ENCODE assay signal across 28 cellular contexts in the genomic region with DNA sequence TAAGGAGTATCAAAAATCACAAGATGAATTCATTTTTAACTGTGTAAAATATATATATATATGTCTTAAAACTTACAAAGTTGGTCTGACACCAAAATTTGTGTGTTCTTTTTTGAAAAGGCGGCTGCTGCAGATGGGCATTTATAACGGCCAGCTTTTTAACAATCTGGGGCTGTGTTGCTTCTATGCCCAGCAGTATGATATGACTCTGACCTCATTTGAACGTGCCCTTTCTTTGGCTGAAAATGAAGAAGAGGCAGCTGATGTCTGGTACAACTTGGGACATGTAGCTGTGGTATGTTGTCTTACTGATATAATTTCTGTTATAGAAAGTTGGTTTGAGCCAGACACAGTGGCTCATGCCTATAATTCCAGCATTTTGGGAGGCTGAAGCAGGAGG.
"Had no signal": no experiment of that assay in that cellular context is flagged by ENCODE, and none has a peak within 500 bp of the region (broad histone marks: within the 10 kb centered on the region; RNA-seq: fewer than 3 reads in every experiment).

No MANE protein-coding gene starts in this region.

- H3K9me3 ChIP-seq: esophagus muscularis mucosa, gastroesophageal sphincter, mucosa of descending colon, neutrophil, pancreas, right atrium auricular region, testis, tibial artery, upper lobe of left lung had no signal

- H3K4me1 ChIP-seq: esophagus muscularis mucosa, foreskin keratinocyte, gastroesophageal sphincter, pancreas, right atrium auricular region, testis, tibial artery, upper lobe of left lung had no signal

- H3K4me3 Mint-ChIP-seq: endodermal cell; mesothelial cell of epicardium; naive B cell; natural killer cell treated with Interleukin-12 subunit alpha and Interleukin-12 subunit beta and Interleukin-15 and Interleukin-18, amount 100 ng/mL, for 72 hours; neural crest cell; stimulated activated naive CD8-positive, alpha-beta T cell treated with anti-CD3 and anti-CD28 coated beads, Interleukin-15, amount 100 ng/mL, for 72 hours had no signal

- H3K9me3 Mint-ChIP-seq: endodermal cell; mesothelial cell of epicardium; naive B cell; natural killer cell treated with Interleukin-12 subunit alpha and Interleukin-12 subunit beta and Interleukin-15 and Interleukin-18, amount 100 ng/mL, for 72 hours; neural crest cell; stimulated activated naive CD8-positive, alpha-beta T cell treated with anti-CD3 and anti-CD28 coated beads, Interleukin-15, amount 100 ng/mL, for 72 hours had no signal

- H3K27ac Mint-ChIP-seq: endodermal cell; mesothelial cell of epicardium; natural killer cell treated with Interleukin-12 subunit alpha and Interleukin-12 subunit beta and Interleukin-15 and Interleukin-18, amount 100 ng/mL, for 72 hours; progenitor cell of endocrine pancreas; stimulated activated naive CD8-positive, alpha-beta T cell treated with anti-CD3 and anti-CD28 coated beads, Interleukin-15, amount 100 ng/mL, for 72 hours had no signal

- H3K4me2 ChIP-seq: smooth muscle cell had no signal

- H3K27ac ChIP-seq: epithelial cell of prostate, esophagus muscularis mucosa, foreskin keratinocyte, gastroesophageal sphincter, neutrophil, pancreas, right atrium auricular region, testis, tibial artery, upper lobe of left lung had no signal

- H3K36me3 Mint-ChIP-seq: natural killer cell treated with Interleukin-12 subunit alpha and Interleukin-12 subunit beta and Interleukin-15 and Interleukin-18, amount 100 ng/mL, for 72 hours had no signal

- H3K4me1 Mint-ChIP-seq: endodermal cell; mesothelial cell of epicardium; naive B cell; stimulated activated naive CD8-positive, alpha-beta T cell treated with anti-CD3 and anti-CD28 coated beads, Interleukin-15, amount 100 ng/mL, for 72 hours had no signal

- H3K27me3 ChIP-seq: esophagus muscularis mucosa, foreskin keratinocyte, gastroesophageal sphincter, neutrophil, pancreas, right atrium auricular region, testis, tibial artery, upper lobe of left lung had no signal

- H3K27me3 Mint-ChIP-seq: naive B cell; natural killer cell treated with Interleukin-12 subunit alpha and Interleukin-12 subunit beta and Interleukin-15 and Interleukin-18, amount 100 ng/mL, for 72 hours; progenitor cell of endocrine pancreas; stimulated activated naive CD8-positive, alpha-beta T cell treated with anti-CD3 and anti-CD28 coated beads, Interleukin-15, amount 100 ng/mL, for 72 hours had no signal

- DNase-seq: cerebellar nuclear complex; effector CD8-positive, alpha-beta T cell; endodermal cell; foreskin keratinocyte; mesenchymal stem cell; mucosa of descending colon; naive B cell; pancreas; stimulated activated CD4-positive, alpha-beta T cell treated with anti-CD3 and anti-CD28 coated beads, Interleukin-12 subunit alpha, Interleukin-12 subunit beta, amount 100 ng/mL, for 4 hours; stimulated activated CD4-positive, alpha-beta T cell treated with anti-CD3 and anti-CD28 coated beads, Interleukin-1b, Interleukin-23, amount 100 ng/mL, for 48 hours; stimulated activated CD4-positive, alpha-beta T cell treated with anti-CD3 and anti-CD28 coated beads, Interleukin-4, amount 100 ng/mL, for 1 hour; stimulated activated CD8-positive, alpha-beta memory T cell treated with anti-CD3 and anti-CD28 coated beads, Interleukin-4, amount 100 ng/mL, for 48 hours; stimulated activated naive CD4-positive, alpha-beta T cell; stimulated activated naive CD8-positive, alpha-beta T cell treated with anti-CD3 and anti-CD28 coated beads, Interleukin-15, amount 100 ng/mL, for 72 hours; testis; tibial artery; upper lobe of left lung had no signal

- H3K4me3 ChIP-seq: esophagus muscularis mucosa, gastroesophageal sphincter, lung, mucosa of descending colon, pancreas, right atrium auricular region, smooth muscle cell, testis, tibial artery, upper lobe of left lung had no signal
